In genomic region chr12:117025481-117026151, GRCh38 we compare ENCODE assay signal across 8 cellular contexts.
DNase-seq lines count a peak whose midpoint lies in the region; ATAC-seq, FAIRE-seq and TF ChIP-seq lines count a peak whose summit lies in the region.

No MANE protein-coding gene starts in this region.

- H3K27me3 Mint-ChIP-seq in activated naive CD4-positive, alpha-beta T cell treated with anti-CD3 and anti-CD28 coated beads for 36 hours (ENCODE audit: low read depth) = no peaks in the 10 kb centered on the region

- DNase-seq in A673 (ENCODE audit: low spot score) = peak; percentile 77
- DNase-seq in GM13977 (ENCODE audit: low spot score) = peak; percentile 77
- DNase-seq in RCC 7860 (ENCODE audit: low spot score) = peak; percentile 40
- DNase-seq in activated naive CD4-positive, alpha-beta T cell treated with anti-CD3 and anti-CD28 coated beads for 36 hours = peak; percentile 54
- no peak for DNase-seq in omental fat pad (ENCODE audit: low spot score)
- DNase-seq in aorta = peak; percentile 47 to 73

- H3K27me3 ChIP-seq in A673 (replicated peaks; ENCODE audit: insufficient read depth, low read depth, low read length, poor library complexity) (no peaks in the 10 kb centered on the region), gastroesophageal sphincter (no peaks in the 10 kb centered on the region), aorta (ENCODE audit: control insufficient read depth in 1 of 2, insufficient read depth in 2 of 2, low read length in 1 of 2) (no peaks in the 10 kb centered on the region)

- WGBS in gastroesophageal sphincter (ENCODE audit: low coverage in 1 of 2), 2 donors = 55 to 80% methylated on average over 1 to 4 of the region's 14 CpGs
- 27% methylated on average over 14 of the region's 14 CpGs for WGBS in aorta, 2 donors

- CTCF ChIA-PET in A673 (lab: Charles Lee) = no interaction called here
- CTCF ChIA-PET in activated naive CD4-positive, alpha-beta T cell treated with anti-CD3 and anti-CD28 coated beads for 36 hours (lab: Charles Lee) = interaction anchor here (0.5 to 4.4 kb wide), 17 partner anchors 10 to 1240 kb away, joined by 3 to 56 read pairs (median 5); no protein-coding TSS in a partner anchor

- H3K4me1 Mint-ChIP-seq in activated naive CD4-positive, alpha-beta T cell treated with anti-CD3 and anti-CD28 coated beads for 36 hours (ENCODE audit: low read depth) = no peaks in the 10 kb centered on the region

- POLR2A ChIA-PET in A673 (lab: Charles Lee; ENCODE audit: low non-redundant PET) = no interaction called here

- peaks cover 30% of the 10 kb centered on the region for H3K36me3 ChIP-seq in A673 (ENCODE audit: insufficient read depth, low read length, poor library complexity, severe bottlenecking)
- peaks cover 99% of the 10 kb centered on the region for H3K36me3 ChIP-seq in KOPT-K1 (ENCODE audit: insufficient read depth, low read length)
- H3K36me3 ChIP-seq in gastroesophageal sphincter = peaks cover 0 to 76% of the 10 kb centered on the region in 2 donors
- H3K36me3 ChIP-seq in aorta (ENCODE audit: control insufficient read depth in 1 of 2, insufficient read depth in 2 of 2, low read length in 1 of 2) = peaks cover 2 to 3% of the 10 kb centered on the region in 2 donors

- no peak for TF ChIP-seq POLR2A in gastroesophageal sphincter (IDR thresholded peaks at IDR 0.05)

- FAIRE-seq in RCC 7860 (lab: Jason Lieb, UNC) = no peak

- peak; percentile 74 for ATAC-seq in gastroesophageal sphincter
- peak; percentile 58 for ATAC-seq in omental fat pad (ENCODE audit: low FRiP score)
- ATAC-seq in aorta (ENCODE audit: low FRiP score) = peak; percentile 87

- no peaks in the 10 kb centered on the region for H3K9me3 Mint-ChIP-seq in activated naive CD4-positive, alpha-beta T cell treated with anti-CD3 and anti-CD28 coated beads for 36 hours

- no peak overlapping the region for H3K4me3 ChIP-seq in A673 (ENCODE audit: low read depth, low read length, poor library complexity, severe bottlenecking)
- no peak overlapping the region for H3K4me3 ChIP-seq in gastroesophageal sphincter
- no peak overlapping the region for H3K4me3 ChIP-seq in aorta (ENCODE audit: low read length in 2 of 2)

- H3K9me3 ChIP-seq in A673 (ENCODE audit: low read depth, low read length, poor library complexity, severe bottlenecking) (no peaks in the 10 kb centered on the region), KOPT-K1 (ENCODE audit: insufficient read depth, low read length, poor library complexity, severe bottlenecking) (no peaks in the 10 kb centered on the region), gastroesophageal sphincter (no peaks in the 10 kb centered on the region), aorta (ENCODE audit: control insufficient read depth, low read length) (no peaks in the 10 kb centered on the region)

- intact Hi-C loops in A673 (cut with micrococcal nuclease; ENCODE audit: unreplicated experiment) = loop anchor here (1.0 to 10.0 kb wide), 5 partner anchors 96 to 812 kb away; no protein-coding TSS in a partner anchor
- intact Hi-C loops in activated naive CD4-positive, alpha-beta T cell treated with anti-CD3 and anti-CD28 coated beads for 36 hours (cut with micrococcal nuclease) = loop anchor here (1.0 kb wide), 3 partner anchors 94 to 322 kb away; no protein-coding TSS in a partner anchor
- intact Hi-C loops in aorta (cut with DNase I) = loop anchor here (2.0 to 10.0 kb wide), 4 partner anchors 95 to 129 kb away; no protein-coding TSS in a partner anchor

- H3K27ac Mint-ChIP-seq in activated naive CD4-positive, alpha-beta T cell treated with anti-CD3 and anti-CD28 coated beads for 36 hours = no peak overlapping the region

- H3K4me1 ChIP-seq in A673 (ENCODE audit: insufficient read depth, low read length, poor library complexity, severe bottlenecking) (no peaks in the 10 kb centered on the region), gastroesophageal sphincter (peaks cover 0 to 9% (median 4%) of the 10 kb centered on the region in 3 donors), aorta (ENCODE audit: control insufficient read depth in 1 of 2, insufficient read depth in 2 of 2, low read length in 2 of 2) (no peaks in the 10 kb centered on the region)

- H3K27ac ChIP-seq in A673 (ENCODE audit: low read depth, low read length, poor library complexity, severe bottlenecking) (no peak overlapping the region), KOPT-K1 (ENCODE audit: low read depth, low read length, poor library complexity, severe bottlenecking) (peak overlapping the region; percentile 34), gastroesophageal sphincter (peak overlapping the region in 2 of 4 donors; percentile 10 to 32), aorta (ENCODE audit: low read depth in 1 of 2, low read length in 2 of 2) (no peak overlapping the region)

- no peak overlapping the region for H3K4me3 Mint-ChIP-seq in activated naive CD4-positive, alpha-beta T cell treated with anti-CD3 and anti-CD28 coated beads for 36 hours

- TF ChIP-seq CTCF in A673 (conservative IDR thresholded peaks at IDR 0.05; ENCODE audit: low read depth, low read length) (peak; percentile 88), GM13977 (IDR thresholded peaks at IDR 0.05; ENCODE audit: extremely low read depth, insufficient read depth, missing control alignments) (peak; percentile 87), gastroesophageal sphincter (IDR thresholded peaks at IDR 0.05) (peak in 3 of 4 experiments; percentile 87 to 94 (median 94)), omental fat pad (IDR thresholded peaks at IDR 0.05) (peak in 2 of 3 donors; percentile 60 to 86)

- H3K36me3 Mint-ChIP-seq in activated naive CD4-positive, alpha-beta T cell treated with anti-CD3 and anti-CD28 coated beads for 36 hours (ENCODE audit: low read depth) = peaks cover 11% of the 10 kb centered on the region

- TF ChIP-seq EP300 in gastroesophageal sphincter (IDR thresholded peaks at IDR 0.05) = no peak

- no TSS peak for BruUV-seq in A673 (replicated peaks; lab: Mats Ljungman, UMichigan)

- in situ Hi-C loops in GM13977 (cut with MboI; ENCODE audit: low pct_unique_long_range_greater_than_20kb, low sequenced_read_pairs, unreplicated experiment) = loop anchor here (10.0 kb wide), 1 partner anchor 89 kb away; no protein-coding TSS in a partner anchor
